Comparison of ENCODE assay signal across 1 cellular context in the genomic region with DNA sequence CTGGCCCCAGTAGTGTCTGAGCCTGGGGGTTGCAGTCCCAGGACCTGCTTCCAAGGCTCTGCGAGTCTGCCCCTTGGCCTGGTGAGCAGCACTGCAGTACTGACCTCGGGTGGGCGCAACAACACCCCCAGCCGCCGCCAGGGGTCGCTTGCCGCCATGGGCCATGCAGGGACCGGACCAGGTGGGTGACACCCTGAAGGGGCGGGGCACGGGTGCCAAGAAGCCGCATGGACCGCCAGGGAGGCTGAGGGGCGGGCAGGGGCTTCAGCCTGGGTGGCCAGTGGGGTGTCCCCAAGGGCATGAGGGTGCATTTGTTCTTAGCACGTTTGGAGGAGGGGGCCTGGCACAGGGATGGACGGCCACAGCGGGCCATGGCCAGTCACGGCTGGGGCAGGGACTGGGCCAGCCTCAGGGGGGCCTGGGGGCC.
TF ChIP-seq lines count a peak whose summit lies in the region.

No MANE protein-coding gene starts in this region.

TF ChIP-seq in HCT116, 20 proteins besides CTCF, POLR2A, EP300 and RAD21:
- TF ChIP-seq, protein P1, sequence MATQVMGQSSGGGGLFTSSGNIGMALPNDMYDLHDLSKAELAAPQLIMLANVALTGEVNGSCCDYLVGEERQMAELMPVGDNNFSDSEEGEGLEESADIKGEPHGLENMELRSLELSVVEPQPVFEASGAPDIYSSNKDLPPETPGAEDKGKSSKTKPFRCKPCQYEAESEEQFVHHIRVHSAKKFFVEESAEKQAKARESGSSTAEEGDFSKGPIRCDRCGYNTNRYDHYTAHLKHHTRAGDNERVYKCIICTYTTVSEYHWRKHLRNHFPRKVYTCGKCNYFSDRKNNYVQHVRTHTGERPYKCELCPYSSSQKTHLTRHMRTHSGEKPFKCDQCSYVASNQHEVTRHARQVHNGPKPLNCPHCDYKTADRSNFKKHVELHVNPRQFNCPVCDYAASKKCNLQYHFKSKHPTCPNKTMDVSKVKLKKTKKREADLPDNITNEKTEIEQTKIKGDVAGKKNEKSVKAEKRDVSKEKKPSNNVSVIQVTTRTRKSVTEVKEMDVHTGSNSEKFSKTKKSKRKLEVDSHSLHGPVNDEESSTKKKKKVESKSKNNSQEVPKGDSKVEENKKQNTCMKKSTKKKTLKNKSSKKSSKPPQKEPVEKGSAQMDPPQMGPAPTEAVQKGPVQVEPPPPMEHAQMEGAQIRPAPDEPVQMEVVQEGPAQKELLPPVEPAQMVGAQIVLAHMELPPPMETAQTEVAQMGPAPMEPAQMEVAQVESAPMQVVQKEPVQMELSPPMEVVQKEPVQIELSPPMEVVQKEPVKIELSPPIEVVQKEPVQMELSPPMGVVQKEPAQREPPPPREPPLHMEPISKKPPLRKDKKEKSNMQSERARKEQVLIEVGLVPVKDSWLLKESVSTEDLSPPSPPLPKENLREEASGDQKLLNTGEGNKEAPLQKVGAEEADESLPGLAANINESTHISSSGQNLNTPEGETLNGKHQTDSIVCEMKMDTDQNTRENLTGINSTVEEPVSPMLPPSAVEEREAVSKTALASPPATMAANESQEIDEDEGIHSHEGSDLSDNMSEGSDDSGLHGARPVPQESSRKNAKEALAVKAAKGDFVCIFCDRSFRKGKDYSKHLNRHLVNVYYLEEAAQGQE (IDR thresholded peaks at IDR 0.05; ENCODE audit: low read depth), result no peak
- no peak for TF ChIP-seq EZH2 (IDR thresholded peaks at IDR 0.05)
- TF ChIP-seq SRF (IDR thresholded peaks at IDR 0.05; ENCODE audit: low read depth), result no peak
- TF ChIP-seq CEBPB (IDR thresholded peaks at IDR 0.05; ENCODE audit: low read depth), result no peak
- no peak for TF ChIP-seq ZFX (IDR thresholded peaks at IDR 0.05)
